ENCODE assay signal across 3 cellular contexts in genomic region chr12:117674763-117675162, GRCh38.
TF ChIP-seq lines count a peak whose summit lies in the region.

No MANE protein-coding gene starts in this region.

TF ChIP-seq in A549, 52 proteins besides CTCF, POLR2A, EP300 and RAD21:
- TF ChIP-seq JUN (IDR thresholded peaks at IDR 0.05) (no peak), KDM1A (IDR thresholded peaks at IDR 0.05; ENCODE audit: low read depth) (0 out of 2 replicates have a peak, but pooled peaks have one; percentile 18)
- TF ChIP-seq, protein P1, sequence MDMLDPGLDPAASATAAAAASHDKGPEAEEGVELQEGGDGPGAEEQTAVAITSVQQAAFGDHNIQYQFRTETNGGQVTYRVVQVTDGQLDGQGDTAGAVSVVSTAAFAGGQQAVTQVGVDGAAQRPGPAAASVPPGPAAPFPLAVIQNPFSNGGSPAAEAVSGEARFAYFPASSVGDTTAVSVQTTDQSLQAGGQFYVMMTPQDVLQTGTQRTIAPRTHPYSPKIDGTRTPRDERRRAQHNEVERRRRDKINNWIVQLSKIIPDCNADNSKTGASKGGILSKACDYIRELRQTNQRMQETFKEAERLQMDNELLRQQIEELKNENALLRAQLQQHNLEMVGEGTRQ (IDR thresholded peaks at IDR 0.05): no peak

TF ChIP-seq in HEK293, 187 proteins besides CTCF, POLR2A, EP300 and RAD21:
- TF ChIP-seq YY2 (tag by site-specific recombination; IDR thresholded peaks at IDR 0.05) (no peak), ZNF670 (tag by site-specific recombination; IDR thresholded peaks at IDR 0.05; ENCODE audit: low read depth) (no peak), ZNF544 (tag by site-specific recombination; IDR thresholded peaks at IDR 0.05) (no peak), ZNF623 (tag by site-specific recombination; IDR thresholded peaks at IDR 0.05) (peak; percentile 85), EGR2 (tag by site-specific recombination; IDR thresholded peaks at IDR 0.05; ENCODE audit: low read depth) (no peak), ZBTB6 (tag by site-specific recombination; IDR thresholded peaks at IDR 0.05) (no peak)

TF ChIP-seq in H1, 55 proteins besides CTCF, POLR2A, EP300 and RAD21:
- TF ChIP-seq ZNF274 (IDR thresholded peaks at IDR 0.05; ENCODE audit: borderline replicate concordance, extremely low read depth, low read length): no peak
- no peak for TF ChIP-seq E2F6 (IDR thresholded peaks at IDR 0.05)
- no peak for TF ChIP-seq SRF (IDR thresholded peaks at IDR 0.05; ENCODE audit: low read depth, low read length)
- TF ChIP-seq KDM1A (IDR thresholded peaks at IDR 0.05; ENCODE audit: borderline replicate concordance, low read length): peak; percentile 79; the same call in 1 of the 2 replicates
